Comparison of ENCODE assay signal across 1 cellular context in genomic region chr17:49795372-49795771, GRCh38.
TF ChIP-seq lines count a peak whose summit lies in the region.

No MANE protein-coding gene starts in this region.

TF ChIP-seq in WTC11, 78 proteins besides CTCF, POLR2A, EP300 and RAD21:
- TF ChIP-seq ZNF219 (CRISPR knock-in tag; IDR thresholded peaks at IDR 0.05; ENCODE audit: borderline replicate concordance) (no peak), ZNF121 (CRISPR knock-in tag; IDR thresholded peaks at IDR 0.05) (no peak), MLX (CRISPR knock-in tag; IDR thresholded peaks at IDR 0.05) (no peak), CREM (CRISPR knock-in tag; IDR thresholded peaks at IDR 0.05) (no peak), NR2C2 (CRISPR knock-in tag; IDR thresholded peaks at IDR 0.05) (no peak), CDX4 (CRISPR knock-in tag; IDR thresholded peaks at IDR 0.05; ENCODE audit: borderline replicate concordance) (no peak), MYBL2 (CRISPR knock-in tag; IDR thresholded peaks at IDR 0.05) (no peak), E2F5 (CRISPR knock-in tag; IDR thresholded peaks at IDR 0.05) (no peak), ZNF512 (CRISPR knock-in tag; IDR thresholded peaks at IDR 0.05; ENCODE audit: borderline replicate concordance) (no peak), E2F1 (CRISPR knock-in tag; IDR thresholded peaks at IDR 0.05) (no peak), FOXK1 (CRISPR knock-in tag; IDR thresholded peaks at IDR 0.05) (no peak), FOXJ3 (CRISPR knock-in tag; IDR thresholded peaks at IDR 0.05; ENCODE audit: borderline replicate concordance) (no peak)
